In genomic region chr14:106606936-106607335, GRCh38 we compare ENCODE assay signal across 36 cellular contexts.
"Had no signal": no experiment of that assay in that cellular context is flagged by ENCODE, and none has a peak within 500 bp of the region (broad histone marks: within the 10 kb centered on the region; RNA-seq: fewer than 3 reads in every experiment).

No MANE protein-coding gene starts in this region.

- H3K27ac ChIP-seq: adrenal gland, body of pancreas, brain microvascular endothelial cell, breast epithelium, VCaP had no signal

- H3K4me3 ChIP-seq: adrenal gland, body of pancreas, breast epithelium had no signal

- DNase-seq: activated B cell treated with CpG ODN at 0.5 μM for 24 hours; activated CD4-positive, alpha-beta memory T cell treated with anti-CD3 and anti-CD28 coated beads for 36 hours; activated CD4-positive, alpha-beta T cell treated with anti-CD3 and anti-CD28 coated beads for 48 hours; activated CD4-positive, alpha-beta T cell treated with anti-CD3 and anti-CD28 coated beads, Interleukin-2, amount 50 U/mL, for 1 hour; activated CD4-positive, alpha-beta T cell treated with anti-CD3 and anti-CD28 coated beads, Interleukin-2, amount 50 U/mL, for 4 hours; activated CD4-positive, CD25-positive, alpha-beta regulatory T cell treated with anti-CD3 and anti-CD28 coated beads, Interleukin-2, amount 50 U/mL, for 72 hours; activated CD8-positive, alpha-beta memory T cell treated with anti-CD3 and anti-CD28 coated beads, Interleukin-2, amount 50 U/mL, for 4 hours; activated CD8-positive, alpha-beta T cell treated with anti-CD3 and anti-CD28 coated beads for 36 hours; activated effector memory CD4-positive, alpha-beta T cell treated with anti-CD3 and anti-CD28 coated beads, Interleukin-2, amount 50 U/mL, for 16 hours; activated gamma-delta T cell treated with Interleukin-2 at 50 U/mL for 16 hours; activated naive CD4-positive, alpha-beta T cell; activated naive CD4-positive, alpha-beta T cell treated with anti-CD3 and anti-CD28 coated beads for 36 hours; activated naive CD4-positive, alpha-beta T cell treated with anti-CD3 and anti-CD28 coated beads, Interleukin-2, amount 50 U/mL, for 16 hours; activated naive CD8-positive, alpha-beta T cell treated with anti-CD3 and anti-CD28 coated beads for 36 hours; activated T-cell treated with anti-CD3 and anti-CD28 coated beads for 4 hours; activated T-cell treated with anti-CD3 and anti-CD28 coated beads, Interleukin-2, amount 50 U/mL, for 1 hour; activated T-cell treated with anti-CD3 and anti-CD28 coated beads, Interleukin-2, amount 50 U/mL, for 4 hours; activated T-cell treated with anti-CD3 and anti-CD28 coated beads, Interleukin-2, amount 50 U/mL, for 72 hours; adrenal gland; amniotic stem cell; aorta; body of pancreas; brain microvascular endothelial cell; central memory CD4-positive, alpha-beta T cell; T-helper 2 cell; T-helper 9 cell had no signal

- H3K27ac Mint-ChIP-seq: activated B cell treated with CpG ODN at 0.5 μM for 24 hours; activated CD4-positive, alpha-beta memory T cell treated with anti-CD3 and anti-CD28 coated beads for 36 hours; activated CD8-positive, alpha-beta T cell treated with anti-CD3 and anti-CD28 coated beads for 36 hours; activated naive CD4-positive, alpha-beta T cell treated with anti-CD3 and anti-CD28 coated beads for 36 hours; activated naive CD8-positive, alpha-beta T cell treated with anti-CD3 and anti-CD28 coated beads for 36 hours; activated T-cell treated with anti-CD3 and anti-CD28 coated beads, Interleukin-2, amount 50 U/mL, for 72 hours; activated T-helper 1 cell treated with anti-CD3 and anti-CD28 coated beads, Interleukin-12 subunit alpha, Interleukin-12 subunit beta, Interleukin-2, Interleukin-4 antibody, amounts not matched to agents 30 ng/mL and 10 ng/mL and 1 ng/mL, durations not matched to agents 14 hours and 24 hours and 36 hours; activated T-helper 17 cell treated with anti-CD3 and anti-CD28 coated beads, Interleukin-2, amount 50 U/mL, for 72 hours; T-helper 1 cell treated with Interleukin-12 subunit alpha and Interleukin-12 subunit beta and Interleukin-4 antibody, amounts not matched to agents 30 μg/mL and 1 μg/mL, for 36 hours; T-helper 2 cell treated with Interferon-gamma antibody and Interleukin-4, amounts not matched to agents 5 μg/mL and 100 μg/mL, for 36 hours had no signal

- H3K36me3 Mint-ChIP-seq: activated CD4-positive, alpha-beta memory T cell treated with anti-CD3 and anti-CD28 coated beads for 36 hours; activated naive CD4-positive, alpha-beta T cell treated with anti-CD3 and anti-CD28 coated beads, Interleukin-2, amount 50 U/mL, for 72 hours; activated naive CD8-positive, alpha-beta T cell treated with anti-CD3 and anti-CD28 coated beads for 36 hours had no signal

- H3K27me3 ChIP-seq: body of pancreas, brain microvascular endothelial cell had no signal

- FAIRE-seq: astrocyte, colon, TTC549 had no signal

- H3K4me3 Mint-ChIP-seq: activated B cell treated with CpG ODN at 0.5 μM for 24 hours; activated CD4-positive, alpha-beta memory T cell treated with anti-CD3 and anti-CD28 coated beads for 36 hours; activated CD8-positive, alpha-beta T cell treated with anti-CD3 and anti-CD28 coated beads for 36 hours; activated naive CD4-positive, alpha-beta T cell treated with anti-CD3 and anti-CD28 coated beads for 36 hours; activated naive CD8-positive, alpha-beta T cell treated with anti-CD3 and anti-CD28 coated beads for 36 hours; activated T-cell treated with anti-CD3 and anti-CD28 coated beads, Interleukin-2, amount 50 U/mL, for 4 hours; activated T-helper 1 cell treated with anti-CD3 and anti-CD28 coated beads, Interleukin-12 subunit alpha, Interleukin-12 subunit beta, Interleukin-2, Interleukin-4 antibody, amounts not matched to agents 30 ng/mL and 10 ng/mL and 1 ng/mL, durations not matched to agents 14 hours and 24 hours and 36 hours; activated T-helper 17 cell treated with anti-CD3 and anti-CD28 coated beads, Interleukin-2, amount 50 U/mL, for 72 hours; T-helper 1 cell treated with Interleukin-12 subunit alpha and Interleukin-12 subunit beta and Interleukin-4 antibody, amounts not matched to agents 30 μg/mL and 1 μg/mL, for 36 hours; T-helper 2 cell treated with Interferon-gamma antibody and Interleukin-4, amounts not matched to agents 5 μg/mL and 100 μg/mL, for 36 hours had no signal

- H3K9me3 Mint-ChIP-seq: activated B cell treated with CpG ODN at 0.5 μM for 24 hours; activated CD4-positive, alpha-beta memory T cell treated with anti-CD3 and anti-CD28 coated beads for 36 hours; activated CD8-positive, alpha-beta T cell treated with anti-CD3 and anti-CD28 coated beads for 36 hours; activated naive CD4-positive, alpha-beta T cell treated with anti-CD3 and anti-CD28 coated beads for 36 hours; activated naive CD4-positive, alpha-beta T cell treated with anti-CD3 and anti-CD28 coated beads, Interleukin-2, amount 50 U/mL, for 72 hours; activated naive CD8-positive, alpha-beta T cell treated with anti-CD3 and anti-CD28 coated beads for 36 hours; activated T-cell treated with anti-CD3 and anti-CD28 coated beads, Interleukin-2, amount 50 U/mL, for 4 hours; activated T-cell treated with anti-CD3 and anti-CD28 coated beads, Interleukin-2, amount 50 U/mL, for 72 hours; activated T-helper 1 cell treated with anti-CD3 and anti-CD28 coated beads, Interleukin-12 subunit alpha, Interleukin-12 subunit beta, Interleukin-2, Interleukin-4 antibody, amounts not matched to agents 30 ng/mL and 10 ng/mL and 1 ng/mL, durations not matched to agents 14 hours and 24 hours and 36 hours; activated T-helper 17 cell treated with anti-CD3 and anti-CD28 coated beads, Interleukin-2, amount 50 U/mL, for 72 hours; T-helper 1 cell treated with Interleukin-12 subunit alpha and Interleukin-12 subunit beta and Interleukin-4 antibody, amounts not matched to agents 30 μg/mL and 1 μg/mL, for 36 hours; T-helper 2 cell treated with Interferon-gamma antibody and Interleukin-4, amounts not matched to agents 5 μg/mL and 100 μg/mL, for 36 hours had no signal

- H3K9me3 ChIP-seq: adrenal gland, body of pancreas, breast epithelium had no signal

- H3K4me1 ChIP-seq: adrenal gland, body of pancreas, breast epithelium had no signal

- ATAC-seq: activated CD8-positive, alpha-beta T cell treated with anti-CD3 and anti-CD28 coated beads for 36 hours; activated naive CD4-positive, alpha-beta T cell treated with anti-CD3 and anti-CD28 coated beads, Interleukin-2, amount 50 U/mL, for 72 hours; activated T-cell treated with anti-CD3 and anti-CD28 coated beads, Interleukin-2, amount 50 U/mL, for 4 hours; activated T-cell treated with anti-CD3 and anti-CD28 coated beads, Interleukin-2, amount 50 U/mL, for 72 hours; activated T-helper 17 cell treated with anti-CD3 and anti-CD28 coated beads, Interleukin-2, amount 50 U/mL, for 72 hours; body of pancreas had no signal

- H3K4me1 Mint-ChIP-seq: activated T-helper 17 cell treated with anti-CD3 and anti-CD28 coated beads, Interleukin-2, amount 50 U/mL, for 72 hours had no signal

- H3K36me3 ChIP-seq: adrenal gland, brain microvascular endothelial cell, breast epithelium had no signal
